8 cellular contexts compared by ENCODE assay signal in the genomic region with DNA sequence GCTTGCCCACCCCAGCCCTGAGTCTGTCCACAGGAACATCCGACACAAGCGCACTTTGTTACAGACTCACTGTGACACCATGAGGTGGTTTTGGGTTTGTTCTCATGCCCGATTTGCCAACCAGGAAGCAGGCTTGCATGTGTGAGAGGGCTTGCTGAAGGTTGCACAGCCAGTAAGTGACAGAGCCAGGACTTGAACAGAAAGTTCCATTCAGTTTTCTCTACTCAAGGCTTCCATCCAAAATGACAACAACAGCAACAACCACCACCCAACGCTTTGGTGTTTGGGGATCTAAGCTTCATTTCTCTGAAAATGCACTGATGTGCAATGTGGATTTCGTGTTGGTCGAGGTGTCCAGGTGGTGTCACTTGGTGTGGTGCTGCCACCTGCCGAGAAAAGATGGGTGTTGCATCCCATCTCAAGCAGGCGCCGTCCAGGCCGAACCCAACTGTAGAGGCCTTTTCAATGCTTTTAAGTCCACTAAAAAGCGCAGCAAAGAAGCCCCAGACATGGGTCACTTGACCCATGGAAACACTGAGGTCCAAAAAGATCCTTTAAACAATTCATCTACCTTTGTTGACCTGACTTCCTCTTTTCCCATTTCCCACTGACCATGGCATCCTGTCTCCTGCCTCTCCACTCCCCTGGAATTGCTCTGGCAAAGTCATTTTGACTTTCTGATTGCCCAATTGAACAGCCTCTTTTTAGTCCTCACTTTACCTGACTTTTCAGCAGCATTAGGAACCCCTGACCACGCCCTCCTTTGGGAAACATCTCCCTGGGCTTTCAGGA. TPM values are rescaled to one million over a fixed set of nuclear protein-coding genes. Genes with fewer than 3 reads are reported as not detected.
DNase-seq lines count a peak whose midpoint lies in the region; FAIRE-seq lines count a peak whose summit lies in the region.

No MANE protein-coding gene starts in this region.

- no peak overlapping the region for H3K4me3 ChIP-seq in SJSA1

- peak; percentile 50 for DNase-seq in SKM-1 treated with dmso at 0.1 percent for 144 hours (lab: John Stamatoyannopoulos, UW; ENCODE audit: unreplicated experiment)
- no peak for DNase-seq in SKM-1 (lab: John Stamatoyannopoulos, UW; ENCODE audit: unreplicated experiment)
- DNase-seq in SJSA1 (ENCODE audit: low read depth in 1 of 2, low spot score in 2 of 2), result peak; percentile 55 to 68
- DNase-seq in activated naive CD4-positive, alpha-beta T cell (lab: John Stamatoyannopoulos, UW), result peak; percentile 46 to 71 (median 55)
- DNase-seq in globus pallidus (ENCODE audit: low spot score), result peak; percentile 57
- peak; percentile 61 to 96 (median 78) for DNase-seq in posterior cingulate gyrus
- peak; percentile 87 for DNase-seq in urothelium cell line (ENCODE audit: low spot score)

- no peaks in the 10 kb centered on the region for H3K4me1 ChIP-seq in SJSA1 (replicated peaks)

- peak; percentile 50 for FAIRE-seq in urothelium cell line (lab: Jason Lieb, UNC)

- no peaks in the 10 kb centered on the region for H3K27me3 ChIP-seq in SJSA1 (replicated peaks)

- H3K9me3 ChIP-seq in KOPT-K1 (ENCODE audit: insufficient read depth, low read length, poor library complexity, severe bottlenecking) (no peaks in the 10 kb centered on the region), SJSA1 (replicated peaks) (no peaks in the 10 kb centered on the region)

- H3K27ac ChIP-seq in KOPT-K1 (ENCODE audit: low read depth, low read length, poor library complexity, severe bottlenecking) (peak overlapping the region; percentile 7), SJSA1 (no peak overlapping the region)

- intact Hi-C loops in posterior cingulate gyrus (cut with DNase I), result loop anchor here (2.0 to 10.0 kb wide), 3 partner anchors 75 to 238 kb away; partner anchors contain the start of gene NFYC

- H3K36me3 ChIP-seq in KOPT-K1 (ENCODE audit: insufficient read depth, low read length) (no peaks in the 10 kb centered on the region), SJSA1 (no peaks in the 10 kb centered on the region)

RNA-seq across cellular contexts. Expression of gene CITED4, which starts 12.2 kb away (rescaled TPM):
- total RNA-seq in SJSA1 (2014; rRNA removed; shearing (Covaris generic)), result 1.2 and 4.8 TPM in 2 replicates
